In the genomic region with DNA sequence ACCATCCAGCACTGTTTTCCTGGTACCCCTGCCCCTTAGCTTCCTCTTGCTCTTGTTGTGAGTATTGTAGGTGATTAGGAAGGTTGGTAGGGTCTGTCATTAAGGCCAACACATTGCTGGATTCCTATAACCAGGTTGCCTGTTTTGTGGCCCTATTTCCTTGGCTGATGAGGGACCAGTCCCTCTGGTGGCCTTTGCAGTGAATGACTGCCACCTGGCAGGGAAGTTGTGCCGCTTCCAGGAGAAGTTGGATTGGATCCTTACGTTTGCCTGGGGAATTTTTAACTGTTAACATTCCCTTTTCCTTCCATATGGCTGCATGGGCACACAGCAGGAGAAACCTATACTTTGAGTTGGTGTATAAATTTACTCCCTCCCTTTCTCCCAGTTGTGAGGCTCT, we compare ENCODE assay signal across 15 cellular contexts. TPM values are rescaled to one million over a fixed set of nuclear protein-coding genes. Genes with fewer than 3 reads are reported as not detected.
DNase-seq lines count a peak whose midpoint lies in the region; ATAC-seq and TF ChIP-seq lines count a peak whose summit lies in the region.
"Had no signal": no experiment of that assay in that cellular context is flagged by ENCODE, and none has a peak within 500 bp of the region (broad histone marks: within the 10 kb centered on the region; RNA-seq: fewer than 3 reads in every experiment).

No MANE protein-coding gene starts in this region.

- peak; percentile 28; the same call in 1 of the 2 replicates for TF ChIP-seq CTCF in AG04450 (IDR thresholded peaks at IDR 0.05; ENCODE audit: low read depth, low read length)
- peak; percentile 42 for TF ChIP-seq CTCF in GM12873 (IDR thresholded peaks at IDR 0.05; ENCODE audit: insufficient read depth, low read depth, low read length, missing control alignments)
- TF ChIP-seq CTCF in WTC11 (IDR thresholded peaks at IDR 0.05), result 0 out of 2 replicates have a peak, but pooled peaks have one; percentile 23

- peaks cover 16% of the 10 kb centered on the region for H3K36me3 Mint-ChIP-seq in WTC11
- peaks cover 10% of the 10 kb centered on the region for H3K36me3 Mint-ChIP-seq in activated CD4-positive, alpha-beta T cell treated with anti-CD3 and anti-CD28 coated beads for 36 hours (ENCODE audit: low read depth)

- H3K9me3 Mint-ChIP-seq in WTC11, result no peaks in the 10 kb centered on the region
- H3K9me3 Mint-ChIP-seq in activated CD4-positive, alpha-beta T cell treated with anti-CD3 and anti-CD28 coated beads for 36 hours (ENCODE audit: low read depth), result no peaks in the 10 kb centered on the region
- H3K9me3 Mint-ChIP-seq: activated naive CD8-positive, alpha-beta T cell treated with anti-CD3 and anti-CD28 coated beads, Interleukin-2, amount 50 U/mL, for 24 hours; CD4-positive, CD25-positive, alpha-beta regulatory T cell had no signal

- POLR2A ChIA-PET in AG04450 (lab: Yijun Ruan, JAX), result no interaction called here
- POLR2A ChIA-PET in WTC11 (lab: Charles Lee), result no interaction called here
- POLR2A ChIA-PET in activated CD4-positive, alpha-beta T cell treated with anti-CD3 and anti-CD28 coated beads for 36 hours (lab: Charles Lee), result no interaction called here

- CTCF ChIA-PET in AG04450 (lab: Charles Lee), result no interaction called here
- CTCF ChIA-PET in WTC11 (lab: Charles Lee), result no interaction called here
- CTCF ChIA-PET in activated CD4-positive, alpha-beta T cell treated with anti-CD3 and anti-CD28 coated beads for 36 hours (lab: Charles Lee), result interaction anchor here (0.8 kb wide), 1 partner anchor 20 kb away, joined by 3 read pairs; no protein-coding TSS in a partner anchor

- intact Hi-C loops in activated CD4-positive, alpha-beta T cell treated with anti-CD3 and anti-CD28 coated beads for 36 hours (cut with DNase I, micrococcal nuclease), result no loop called here

- H3K4me3 Mint-ChIP-seq in WTC11, result no peak overlapping the region
- no peak overlapping the region for H3K4me3 Mint-ChIP-seq in activated CD4-positive, alpha-beta T cell treated with anti-CD3 and anti-CD28 coated beads for 36 hours
- H3K4me3 Mint-ChIP-seq: activated naive CD8-positive, alpha-beta T cell treated with anti-CD3 and anti-CD28 coated beads, Interleukin-2, amount 50 U/mL, for 24 hours; CD4-positive, CD25-positive, alpha-beta regulatory T cell had no signal

- H3K4me3 ChIP-seq in AG04450 (ENCODE audit: low read depth, low read length), result no peak overlapping the region
- H3K4me3 ChIP-seq: esophagus muscularis mucosa, HAP-1, SJSA1 had no signal

- no peak overlapping the region for H3K27ac Mint-ChIP-seq in WTC11
- H3K27ac Mint-ChIP-seq in activated CD4-positive, alpha-beta T cell treated with anti-CD3 and anti-CD28 coated beads for 36 hours, result no peak overlapping the region
- H3K27ac Mint-ChIP-seq: activated naive CD8-positive, alpha-beta T cell treated with anti-CD3 and anti-CD28 coated beads, Interleukin-2, amount 50 U/mL, for 24 hours; CD4-positive, CD25-positive, alpha-beta regulatory T cell had no signal

- H3K4me1 Mint-ChIP-seq in WTC11, result peaks cover 12% of the 10 kb centered on the region
- H3K4me1 Mint-ChIP-seq in activated CD4-positive, alpha-beta T cell treated with anti-CD3 and anti-CD28 coated beads for 36 hours, result no peaks in the 10 kb centered on the region
- H3K4me1 Mint-ChIP-seq: activated naive CD8-positive, alpha-beta T cell treated with anti-CD3 and anti-CD28 coated beads, Interleukin-2, amount 50 U/mL, for 24 hours had no signal

- no peaks in the 10 kb centered on the region for H3K27me3 Mint-ChIP-seq in WTC11 (ENCODE audit: low read depth)
- no peaks in the 10 kb centered on the region for H3K27me3 Mint-ChIP-seq in activated CD4-positive, alpha-beta T cell treated with anti-CD3 and anti-CD28 coated beads for 36 hours
- H3K27me3 Mint-ChIP-seq: activated naive CD8-positive, alpha-beta T cell treated with anti-CD3 and anti-CD28 coated beads, Interleukin-2, amount 50 U/mL, for 24 hours; CD4-positive, CD25-positive, alpha-beta regulatory T cell had no signal

- H3K27me3 ChIP-seq in AG04450 (ENCODE audit: control insufficient read depth, insufficient read depth, low read length), result no peaks in the 10 kb centered on the region
- H3K27me3 ChIP-seq: esophagus muscularis mucosa, SJSA1 had no signal

- H3K9me3 ChIP-seq in AG04450 (ENCODE audit: control insufficient read depth, insufficient read depth, low read length), result no peaks in the 10 kb centered on the region; the same call in 1 of the 2 replicates
- H3K9me3 ChIP-seq: esophagus muscularis mucosa, HAP-1, SJSA1 had no signal

- no peak overlapping the region for H3K27ac ChIP-seq in AG04450 (ENCODE audit: low read depth, low read length)
- H3K27ac ChIP-seq: esophagus muscularis mucosa, SJSA1 had no signal

- no peak for DNase-seq in AG04450 (ENCODE audit: low read depth, low spot score)
- peak; percentile 25 for DNase-seq in WTC11 (ENCODE audit: low spot score)
- DNase-seq in iPS-NIHi7 (ENCODE audit: extremely low spot score), result peak; percentile 35
- no peak for DNase-seq in NCI-H2029 treated with DMSO at 0.1 percent for 48 hours (lab: John Stamatoyannopoulos, UW)
- no peak for DNase-seq in activated CD4-positive, alpha-beta T cell treated with anti-CD3 and anti-CD28 coated beads for 36 hours
- DNase-seq in T1000 (lab: John Stamatoyannopoulos, UW), result no peak
- no peak for DNase-seq in occipital lobe (lab: John Stamatoyannopoulos, UW)
- DNase-seq: activated CD8-positive, alpha-beta memory T cell treated with anti-CD3 and anti-CD28 coated beads for 24 hours; activated naive CD8-positive, alpha-beta T cell treated with anti-CD3 and anti-CD28 coated beads, Interleukin-2, amount 50 U/mL, for 24 hours; CD4-positive, CD25-positive, alpha-beta regulatory T cell had no signal

- ATAC-seq in WTC11, result peak; percentile 53
- ATAC-seq in activated CD4-positive, alpha-beta T cell treated with anti-CD3 and anti-CD28 coated beads for 36 hours, result no peak
- ATAC-seq: activated naive CD8-positive, alpha-beta T cell treated with anti-CD3 and anti-CD28 coated beads, Interleukin-2, amount 50 U/mL, for 24 hours; sciatic nerve had no signal

TF ChIP-seq in WTC11, 78 proteins besides CTCF, POLR2A, EP300 and RAD21 (continues in another document):
- TF ChIP-seq, protein P1, sequence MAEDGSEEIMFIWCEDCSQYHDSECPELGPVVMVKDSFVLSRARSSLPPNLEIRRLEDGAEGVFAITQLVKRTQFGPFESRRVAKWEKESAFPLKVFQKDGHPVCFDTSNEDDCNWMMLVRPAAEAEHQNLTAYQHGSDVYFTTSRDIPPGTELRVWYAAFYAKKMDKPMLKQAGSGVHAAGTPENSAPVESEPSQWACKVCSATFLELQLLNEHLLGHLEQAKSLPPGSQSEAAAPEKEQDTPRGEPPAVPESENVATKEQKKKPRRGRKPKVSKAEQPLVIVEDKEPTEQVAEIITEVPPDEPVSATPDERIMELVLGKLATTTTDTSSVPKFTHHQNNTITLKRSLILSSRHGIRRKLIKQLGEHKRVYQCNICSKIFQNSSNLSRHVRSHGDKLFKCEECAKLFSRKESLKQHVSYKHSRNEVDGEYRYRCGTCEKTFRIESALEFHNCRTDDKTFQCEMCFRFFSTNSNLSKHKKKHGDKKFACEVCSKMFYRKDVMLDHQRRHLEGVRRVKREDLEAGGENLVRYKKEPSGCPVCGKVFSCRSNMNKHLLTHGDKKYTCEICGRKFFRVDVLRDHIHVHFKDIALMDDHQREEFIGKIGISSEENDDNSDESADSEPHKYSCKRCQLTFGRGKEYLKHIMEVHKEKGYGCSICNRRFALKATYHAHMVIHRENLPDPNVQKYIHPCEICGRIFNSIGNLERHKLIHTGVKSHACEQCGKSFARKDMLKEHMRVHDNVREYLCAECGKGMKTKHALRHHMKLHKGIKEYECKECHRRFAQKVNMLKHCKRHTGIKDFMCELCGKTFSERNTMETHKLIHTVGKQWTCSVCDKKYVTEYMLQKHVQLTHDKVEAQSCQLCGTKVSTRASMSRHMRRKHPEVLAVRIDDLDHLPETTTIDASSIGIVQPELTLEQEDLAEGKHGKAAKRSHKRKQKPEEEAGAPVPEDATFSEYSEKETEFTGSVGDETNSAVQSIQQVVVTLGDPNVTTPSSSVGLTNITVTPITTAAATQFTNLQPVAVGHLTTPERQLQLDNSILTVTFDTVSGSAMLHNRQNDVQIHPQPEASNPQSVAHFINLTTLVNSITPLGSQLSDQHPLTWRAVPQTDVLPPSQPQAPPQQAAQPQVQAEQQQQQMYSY (CRISPR knock-in tag; IDR thresholded peaks at IDR 0.05), result no peak
- TF ChIP-seq, protein P2, sequence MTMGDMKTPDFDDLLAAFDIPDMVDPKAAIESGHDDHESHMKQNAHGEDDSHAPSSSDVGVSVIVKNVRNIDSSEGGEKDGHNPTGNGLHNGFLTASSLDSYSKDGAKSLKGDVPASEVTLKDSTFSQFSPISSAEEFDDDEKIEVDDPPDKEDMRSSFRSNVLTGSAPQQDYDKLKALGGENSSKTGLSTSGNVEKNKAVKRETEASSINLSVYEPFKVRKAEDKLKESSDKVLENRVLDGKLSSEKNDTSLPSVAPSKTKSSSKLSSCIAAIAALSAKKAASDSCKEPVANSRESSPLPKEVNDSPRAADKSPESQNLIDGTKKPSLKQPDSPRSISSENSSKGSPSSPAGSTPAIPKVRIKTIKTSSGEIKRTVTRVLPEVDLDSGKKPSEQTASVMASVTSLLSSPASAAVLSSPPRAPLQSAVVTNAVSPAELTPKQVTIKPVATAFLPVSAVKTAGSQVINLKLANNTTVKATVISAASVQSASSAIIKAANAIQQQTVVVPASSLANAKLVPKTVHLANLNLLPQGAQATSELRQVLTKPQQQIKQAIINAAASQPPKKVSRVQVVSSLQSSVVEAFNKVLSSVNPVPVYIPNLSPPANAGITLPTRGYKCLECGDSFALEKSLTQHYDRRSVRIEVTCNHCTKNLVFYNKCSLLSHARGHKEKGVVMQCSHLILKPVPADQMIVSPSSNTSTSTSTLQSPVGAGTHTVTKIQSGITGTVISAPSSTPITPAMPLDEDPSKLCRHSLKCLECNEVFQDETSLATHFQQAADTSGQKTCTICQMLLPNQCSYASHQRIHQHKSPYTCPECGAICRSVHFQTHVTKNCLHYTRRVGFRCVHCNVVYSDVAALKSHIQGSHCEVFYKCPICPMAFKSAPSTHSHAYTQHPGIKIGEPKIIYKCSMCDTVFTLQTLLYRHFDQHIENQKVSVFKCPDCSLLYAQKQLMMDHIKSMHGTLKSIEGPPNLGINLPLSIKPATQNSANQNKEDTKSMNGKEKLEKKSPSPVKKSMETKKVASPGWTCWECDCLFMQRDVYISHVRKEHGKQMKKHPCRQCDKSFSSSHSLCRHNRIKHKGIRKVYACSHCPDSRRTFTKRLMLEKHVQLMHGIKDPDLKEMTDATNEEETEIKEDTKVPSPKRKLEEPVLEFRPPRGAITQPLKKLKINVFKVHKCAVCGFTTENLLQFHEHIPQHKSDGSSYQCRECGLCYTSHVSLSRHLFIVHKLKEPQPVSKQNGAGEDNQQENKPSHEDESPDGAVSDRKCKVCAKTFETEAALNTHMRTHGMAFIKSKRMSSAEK (CRISPR knock-in tag; IDR thresholded peaks at IDR 0.05; ENCODE audit: borderline replicate concordance), result no peak

RNA-seq across cellular contexts. Expression of a gene that starts 32.4 kb away (rescaled TPM):
- 41.7 and 46.9 TPM in 2 replicates for polyA plus RNA-seq in AG04450 (2011; rRNA removed)
- polyA minus RNA-seq in AG04450 (2011; rRNA and poly(A)+ RNA removed), result 46.0 and 46.7 TPM in 2 replicates
- total RNA-seq in WTC11 (2021), result 86.3 to 89.6 TPM (median 86.7 TPM) in 3 replicates
- 10 to 100 TPM; 33.3 to 36.2 TPM for total RNA-seq in activated CD4-positive, alpha-beta T cell treated with anti-CD3 and anti-CD28 coated beads for 36 hours
- 42.3 TPM for total RNA-seq in occipital lobe

Comparison
In these comparisons a context has a peak if more than half of its experiments do, and no peak if none do; other contexts are left out.
1. DNase-seq: peak in WTC11 (single experiment) and iPS-NIHi7 (single experiment); none in AG04450 (single experiment), NCI-H2029 treated with DMSO at 0.1 percent for 48 hours (single experiment), activated CD4-positive, alpha-beta T cell treated with anti-CD3 and anti-CD28 coated beads for 36 hours (single experiment), T1000 (single experiment) and occipital lobe (single experiment).
2. Peak in every context shown above with its lines, with median percentiles within 50 percentile points of each other: CTCF ChIP-seq.